13 cellular contexts compared by ENCODE assay signal in genomic region chr9:22528485-22528884, GRCh38.
DNase-seq lines count a peak whose midpoint lies in the region; ATAC-seq, FAIRE-seq and TF ChIP-seq lines count a peak whose summit lies in the region.
"Had no signal": no experiment of that assay in that cellular context is flagged by ENCODE, and none has a peak within 500 bp of the region (broad histone marks: within the 10 kb centered on the region; RNA-seq: fewer than 3 reads in every experiment).

No MANE protein-coding gene starts in this region.

- H3K27ac ChIP-seq in DND-41 (ENCODE audit: low read length) (no peak overlapping the region), GM12878 (ENCODE audit: control insufficient read depth, insufficient read depth) (no peak overlapping the region), substantia nigra (ENCODE audit: low read depth, low read length, poor library complexity, severe bottlenecking) (no peak overlapping the region)
- H3K27ac ChIP-seq: Peyer's patch had no signal

- TF ChIP-seq CTCF in DND-41 (IDR thresholded peaks at IDR 0.05; ENCODE audit: borderline replicate concordance, extremely low read depth, low read length, poor library complexity, severe bottlenecking) (peak; percentile 21), GM12878 (IDR thresholded peaks at IDR 0.05 in 2 of 3, conservative IDR thresholded peaks at IDR 0.05 in 1 of 3; ENCODE audit: control insufficient read depth in 2 of 3, extremely low read depth in 1 of 3, insufficient read depth in 1 of 3, low read depth in 3 of 3, low read length in 3 of 3) (peak in 1 of 3 experiments; percentile 4; a peak in 2 of 6 replicates), neural crest cell (conservative IDR thresholded peaks at IDR 0.05) (peak; percentile 38)

- 0% methylated on average over 2 of the region's 2 CpGs for WGBS in GM12878 (ENCODE audit: insufficient coverage, insufficient replicate concordance, low lambda C conversion rate, missing lambda C conversion rate)

- no peaks in the 10 kb centered on the region for H3K27me3 Mint-ChIP-seq in neural crest cell (ENCODE audit: low read depth)
- H3K27me3 Mint-ChIP-seq in activated CD4-positive, alpha-beta T cell treated with anti-CD3 and anti-CD28 coated beads for 36 hours, result no peaks in the 10 kb centered on the region
- H3K27me3 Mint-ChIP-seq in activated CD4-positive, alpha-beta T cell treated with anti-CD3 and anti-CD28 coated beads, Interleukin-2, amount 10 ng/mL, durations not matched to agents 24 days and 14 days, result no peaks in the 10 kb centered on the region
- H3K27me3 Mint-ChIP-seq: activated CD4-positive, alpha-beta T cell treated with anti-CD3 and anti-CD28 coated beads, Interleukin-2, amount 10 ng/mL, durations not matched to agents 7 days and 5 days had no signal

- TF ChIP-seq EP300 in GM12878 (IDR thresholded peaks at IDR 0.05; ENCODE audit: borderline replicate concordance in 1 of 2, control insufficient read depth in 1 of 2, low read depth in 2 of 2, low read length in 2 of 2), result no peak

- no peak for FAIRE-seq in GM12878 (lab: Jason Lieb, UNC)

- no peak for TF ChIP-seq POLR2A in GM12878 (IDR thresholded peaks at IDR 0.05; ENCODE audit: low read depth, low read length)

- H2AFZ ChIP-seq in DND-41 (ENCODE audit: low read depth, low read length) (no peak overlapping the region), GM12878 (ENCODE audit: control insufficient read depth, low read depth, low read length) (no peak overlapping the region)

- no peaks in the 10 kb centered on the region for H3K4me1 ChIP-seq in DND-41 (ENCODE audit: insufficient read depth, low read length)
- no peaks in the 10 kb centered on the region for H3K4me1 ChIP-seq in GM12878 (ENCODE audit: control insufficient read depth, insufficient read depth, low read length)
- H3K4me1 ChIP-seq: Peyer's patch had no signal

- H3K27ac Mint-ChIP-seq in neural crest cell (ENCODE audit: unreplicated experiment), result no peak overlapping the region
- no peak overlapping the region for H3K27ac Mint-ChIP-seq in activated CD4-positive, alpha-beta T cell treated with anti-CD3 and anti-CD28 coated beads for 36 hours
- no peak overlapping the region for H3K27ac Mint-ChIP-seq in activated CD4-positive, alpha-beta T cell treated with anti-CD3 and anti-CD28 coated beads, Interleukin-2, amount 10 ng/mL, durations not matched to agents 24 days and 14 days
- H3K27ac Mint-ChIP-seq: activated CD4-positive, alpha-beta T cell treated with anti-CD3 and anti-CD28 coated beads, Interleukin-2, amount 10 ng/mL, durations not matched to agents 7 days and 5 days; stimulated activated effector memory CD8-positive, alpha-beta T cell treated with anti-CD3 and anti-CD28 coated beads, Interleukin-12 subunit alpha, Interleukin-12 subunit beta, amount 100 ng/mL, for 72 hours had no signal

- no peak for TF ChIP-seq RAD21 in GM12878 (IDR thresholded peaks at IDR 0.05; ENCODE audit: insufficient read depth, low read depth, low read length)

- H3K36me3 ChIP-seq in DND-41 (ENCODE audit: insufficient read depth, low read length), result no peaks in the 10 kb centered on the region
- H3K36me3 ChIP-seq in GM12878 (ENCODE audit: control insufficient read depth in 2 of 2, insufficient read depth in 2 of 2, low read length in 1 of 2), result no peaks in the 10 kb centered on the region
- H3K36me3 ChIP-seq: Peyer's patch had no signal

- no TSS peak for BruUV-seq in GM12878 (replicated peaks; lab: Mats Ljungman, UMichigan)

- no peaks in the 10 kb centered on the region for H3K9me3 Mint-ChIP-seq in neural crest cell
- no peaks in the 10 kb centered on the region for H3K9me3 Mint-ChIP-seq in activated CD4-positive, alpha-beta T cell treated with anti-CD3 and anti-CD28 coated beads for 36 hours (ENCODE audit: low read depth)
- no peaks in the 10 kb centered on the region for H3K9me3 Mint-ChIP-seq in activated CD4-positive, alpha-beta T cell treated with anti-CD3 and anti-CD28 coated beads, Interleukin-2, amount 10 ng/mL, durations not matched to agents 24 days and 14 days
- H3K9me3 Mint-ChIP-seq: activated CD4-positive, alpha-beta T cell treated with anti-CD3 and anti-CD28 coated beads, Interleukin-2, amount 10 ng/mL, durations not matched to agents 7 days and 5 days had no signal

- DNase-seq in DND-41, result no peak
- DNase-seq in NCI-H1694 (lab: John Stamatoyannopoulos, UW), result peak; percentile 14
- DNase-seq in GM12878 (ENCODE audit: low read depth, low spot score), result no peak
- no peak for DNase-seq in neural crest cell (ENCODE audit: low read depth, low spot score)
- DNase-seq in activated CD4-positive, alpha-beta T cell treated with anti-CD3 and anti-CD28 coated beads for 36 hours, result no peak
- no peak for DNase-seq in activated CD4-positive, alpha-beta T cell treated with anti-CD3 and anti-CD28 coated beads, Interleukin-2, amount 10 ng/mL, durations not matched to agents 24 days and 14 days
- DNase-seq in substantia nigra (lab: John Stamatoyannopoulos, UW), result no peak
- DNase-seq: activated CD4-positive, alpha-beta T cell treated with anti-CD3 and anti-CD28 coated beads, Interleukin-2, amount 10 ng/mL, durations not matched to agents 7 days and 5 days; NCI-H1092; Peyer's patch had no signal

- H3K4me2 ChIP-seq in DND-41 (ENCODE audit: insufficient read depth, low read length) (no peak overlapping the region), GM12878 (ENCODE audit: control insufficient read depth, insufficient read depth) (no peak overlapping the region)

- ATAC-seq in DND-41 (ENCODE audit: insufficient read depth, low read depth) (no peak), GM12878 (peak; percentile 53; the same call in 2 of the 3 replicates), HG03520 (IDR thresholded peaks at IDR 0.05; ENCODE audit: unreplicated experiment) (no peak)
- no peak for ATAC-seq in activated CD4-positive, alpha-beta T cell treated with anti-CD3 and anti-CD28 coated beads for 36 hours
- ATAC-seq: stimulated activated effector memory CD8-positive, alpha-beta T cell treated with anti-CD3 and anti-CD28 coated beads, Interleukin-12 subunit alpha, Interleukin-12 subunit beta, amount 100 ng/mL, for 72 hours had no signal

- H3K9ac ChIP-seq in DND-41 (ENCODE audit: low read depth, low read length), result no peak overlapping the region
- H3K9ac ChIP-seq in GM12878 (ENCODE audit: control insufficient read depth, insufficient read depth, low read length), result no peak overlapping the region

- POLR2A ChIA-PET in GM12878 (lab: Charles Lee), result interaction anchor here (0.6 kb wide), 1 partner anchor 171 kb away, joined by 3 read pairs; no protein-coding TSS in a partner anchor
- POLR2A ChIA-PET in activated CD4-positive, alpha-beta T cell treated with anti-CD3 and anti-CD28 coated beads for 36 hours (lab: Charles Lee), result interaction anchor here (0.7 kb wide), 1 partner anchor 12 kb away, joined by 4 read pairs; no protein-coding TSS in a partner anchor

- RAD21 ChIA-PET in GM12878 (lab: Charles Lee; ENCODE audit: unreplicated experiment), result interaction anchor here (0.8 to 4.0 kb wide), 14 partner anchors 9 to 795 kb away, joined by 3 to 21 read pairs (median 4); no protein-coding TSS in a partner anchor

- no peak overlapping the region for H3K4me3 Mint-ChIP-seq in neural crest cell
- H3K4me3 Mint-ChIP-seq in activated CD4-positive, alpha-beta T cell treated with anti-CD3 and anti-CD28 coated beads for 36 hours, result no peak overlapping the region
- no peak overlapping the region for H3K4me3 Mint-ChIP-seq in activated CD4-positive, alpha-beta T cell treated with anti-CD3 and anti-CD28 coated beads, Interleukin-2, amount 10 ng/mL, durations not matched to agents 24 days and 14 days
- H3K4me3 Mint-ChIP-seq: activated CD4-positive, alpha-beta T cell treated with anti-CD3 and anti-CD28 coated beads, Interleukin-2, amount 10 ng/mL, durations not matched to agents 7 days and 5 days; stimulated activated effector memory CD8-positive, alpha-beta T cell treated with anti-CD3 and anti-CD28 coated beads, Interleukin-12 subunit alpha, Interleukin-12 subunit beta, amount 100 ng/mL, for 72 hours had no signal

- H3K9me3 ChIP-seq in DND-41 (ENCODE audit: insufficient read depth, low read length, severe bottlenecking), result no peaks in the 10 kb centered on the region
- no peaks in the 10 kb centered on the region for H3K9me3 ChIP-seq in GM12878 (replicated peaks; ENCODE audit: control insufficient read depth, insufficient read depth, low read length)
- H3K9me3 ChIP-seq: Peyer's patch had no signal

- CTCF ChIA-PET in GM12878 (lab: Yijun Ruan, JAX), result interaction anchor here (0.8 to 2.9 kb wide), 16 partner anchors 8 to 1727 kb away, joined by 3 to 10 read pairs (median 5); no protein-coding TSS in a partner anchor
- CTCF ChIA-PET in activated CD4-positive, alpha-beta T cell treated with anti-CD3 and anti-CD28 coated beads for 36 hours (lab: Charles Lee), result no interaction called here

- H3K4me3 ChIP-seq in DND-41 (ENCODE audit: low read depth in 1 of 2, low read length in 2 of 2), result no peak overlapping the region
- H3K4me3 ChIP-seq in GM12878, result no peak overlapping the region
- H3K4me3 ChIP-seq: lung, Peyer's patch had no signal

- in situ Hi-C loops in GM12878 (cut with MboI), result no loop called here

- intact Hi-C loops in GM12878 (cut with micrococcal nuclease; ENCODE audit: unreplicated experiment), result no loop called here
- intact Hi-C loops in activated CD4-positive, alpha-beta T cell treated with anti-CD3 and anti-CD28 coated beads for 36 hours (cut with DNase I, micrococcal nuclease), result no loop called here
- intact Hi-C loops in activated CD4-positive, alpha-beta T cell treated with anti-CD3 and anti-CD28 coated beads, Interleukin-2, amount 10 ng/mL, durations not matched to agents 24 days and 14 days (cut with micrococcal nuclease), result no loop called here

- SMC1A ChIA-PET in GM12878 (lab: Charles Lee; ENCODE audit: uncharacterized antibody, unreplicated experiment), result interaction anchor here (0.6 to 4.0 kb wide), 10 partner anchors 9 to 1716 kb away, joined by 3 to 22 read pairs (median 4); no protein-coding TSS in a partner anchor

- no peaks in the 10 kb centered on the region for H3K27me3 ChIP-seq in DND-41 (ENCODE audit: insufficient read depth, low read length, poor library complexity)
- H3K27me3 ChIP-seq in GM12878 (replicated peaks in 1 of 2; ENCODE audit: control insufficient read depth in 2 of 2, insufficient read depth in 2 of 2, low read length in 1 of 2), result no peaks in the 10 kb centered on the region
- H3K27me3 ChIP-seq: Peyer's patch had no signal

- H3K4me1 Mint-ChIP-seq in neural crest cell, result no peaks in the 10 kb centered on the region
- H3K4me1 Mint-ChIP-seq in activated CD4-positive, alpha-beta T cell treated with anti-CD3 and anti-CD28 coated beads for 36 hours, result no peaks in the 10 kb centered on the region
- no peaks in the 10 kb centered on the region for H3K4me1 Mint-ChIP-seq in activated CD4-positive, alpha-beta T cell treated with anti-CD3 and anti-CD28 coated beads, Interleukin-2, amount 10 ng/mL, durations not matched to agents 24 days and 14 days
- H3K4me1 Mint-ChIP-seq: activated CD4-positive, alpha-beta T cell treated with anti-CD3 and anti-CD28 coated beads, Interleukin-2, amount 10 ng/mL, durations not matched to agents 7 days and 5 days; stimulated activated effector memory CD8-positive, alpha-beta T cell treated with anti-CD3 and anti-CD28 coated beads, Interleukin-12 subunit alpha, Interleukin-12 subunit beta, amount 100 ng/mL, for 72 hours had no signal

- H3K36me3 Mint-ChIP-seq in neural crest cell (ENCODE audit: low read depth), result no peaks in the 10 kb centered on the region
- no peaks in the 10 kb centered on the region for H3K36me3 Mint-ChIP-seq in activated CD4-positive, alpha-beta T cell treated with anti-CD3 and anti-CD28 coated beads for 36 hours (ENCODE audit: low read depth)
- H3K36me3 Mint-ChIP-seq in activated CD4-positive, alpha-beta T cell treated with anti-CD3 and anti-CD28 coated beads, Interleukin-2, amount 10 ng/mL, durations not matched to agents 24 days and 14 days (ENCODE audit: low read depth), result no peaks in the 10 kb centered on the region
- H3K36me3 Mint-ChIP-seq: stimulated activated effector memory CD8-positive, alpha-beta T cell treated with anti-CD3 and anti-CD28 coated beads, Interleukin-12 subunit alpha, Interleukin-12 subunit beta, amount 100 ng/mL, for 72 hours had no signal

- H4K20me1 ChIP-seq in DND-41 (ENCODE audit: insufficient read depth, low read length) (no peaks in the 10 kb centered on the region), GM12878 (ENCODE audit: control insufficient read depth, insufficient read depth) (no peaks in the 10 kb centered on the region)

- H3K79me2 ChIP-seq in DND-41 (ENCODE audit: insufficient read depth, low read length) (no peaks in the 10 kb centered on the region), GM12878 (ENCODE audit: control insufficient read depth, insufficient read depth, low read length) (no peaks in the 10 kb centered on the region)
